In the genomic region with DNA sequence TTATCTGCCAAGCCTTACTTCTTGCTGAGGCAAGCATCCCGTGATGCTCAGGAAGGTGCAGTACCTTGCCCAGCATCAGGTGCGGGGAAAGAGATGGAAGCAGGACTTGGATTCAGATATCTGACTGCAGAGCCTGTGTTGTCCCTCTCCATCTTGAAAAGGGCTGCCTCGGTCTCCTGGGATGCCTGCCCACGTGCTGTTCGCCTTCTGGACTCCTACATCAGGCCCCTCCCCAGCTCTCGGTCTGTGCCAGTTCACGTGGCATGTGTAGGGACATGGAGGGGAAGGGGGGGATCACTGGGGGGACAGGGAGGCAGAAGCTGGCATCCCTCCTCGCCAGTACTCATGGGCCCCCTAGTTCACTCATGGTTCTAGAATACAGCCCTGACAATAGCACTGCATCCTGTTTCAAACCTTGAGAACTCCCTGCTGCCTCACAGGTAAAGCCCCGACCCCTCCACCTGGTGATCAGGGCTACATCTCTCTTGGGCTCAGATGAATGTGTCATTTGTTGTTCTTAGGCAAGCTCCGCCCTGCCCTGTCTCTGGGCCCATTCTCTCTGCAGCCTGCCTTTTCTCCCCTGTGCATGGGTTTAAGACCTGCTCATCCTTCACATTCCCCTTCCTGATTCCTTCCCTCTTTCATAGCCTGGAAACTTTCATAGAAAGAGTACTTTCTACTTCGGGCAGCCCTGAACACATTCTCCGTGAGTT, we compare ENCODE assay signal across 2 cellular contexts.
TF ChIP-seq lines count a peak whose summit lies in the region.

No MANE protein-coding gene starts in this region.

TF ChIP-seq in IMR-90, 13 proteins besides CTCF, POLR2A, EP300 and RAD21:
- TF ChIP-seq NFE2L2 (IDR thresholded peaks at IDR 0.05; ENCODE audit: low read depth, low read length), result no peak
TF ChIP-seq in IMR-90: peak in this region for 0.

TF ChIP-seq in HepG2, 621 proteins besides CTCF, POLR2A, EP300 and RAD21:
- TF ChIP-seq, protein P1, sequence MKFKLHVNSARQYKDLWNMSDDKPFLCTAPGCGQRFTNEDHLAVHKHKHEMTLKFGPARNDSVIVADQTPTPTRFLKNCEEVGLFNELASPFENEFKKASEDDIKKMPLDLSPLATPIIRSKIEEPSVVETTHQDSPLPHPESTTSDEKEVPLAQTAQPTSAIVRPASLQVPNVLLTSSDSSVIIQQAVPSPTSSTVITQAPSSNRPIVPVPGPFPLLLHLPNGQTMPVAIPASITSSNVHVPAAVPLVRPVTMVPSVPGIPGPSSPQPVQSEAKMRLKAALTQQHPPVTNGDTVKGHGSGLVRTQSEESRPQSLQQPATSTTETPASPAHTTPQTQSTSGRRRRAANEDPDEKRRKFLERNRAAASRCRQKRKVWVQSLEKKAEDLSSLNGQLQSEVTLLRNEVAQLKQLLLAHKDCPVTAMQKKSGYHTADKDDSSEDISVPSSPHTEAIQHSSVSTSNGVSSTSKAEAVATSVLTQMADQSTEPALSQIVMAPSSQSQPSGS (CRISPR knock-in tag; IDR thresholded peaks at IDR 0.05), result no peak
- TF ChIP-seq ZNF883 (CRISPR knock-in tag; IDR thresholded peaks at IDR 0.05; ENCODE audit: not compliant biosample characterization) (no peak), MTF2 (CRISPR knock-in tag; IDR thresholded peaks at IDR 0.05; ENCODE audit: borderline replicate concordance) (no peak), GTF2F1 (IDR thresholded peaks at IDR 0.05; ENCODE audit: low read length) (no peak), RARG (CRISPR knock-in tag; IDR thresholded peaks at IDR 0.05; ENCODE audit: low read depth) (no peak), HNRNPK (IDR thresholded peaks at IDR 0.05; ENCODE audit: low read depth, low read length, poor library complexity, severe bottlenecking) (no peak)
- TF ChIP-seq, protein P2, sequence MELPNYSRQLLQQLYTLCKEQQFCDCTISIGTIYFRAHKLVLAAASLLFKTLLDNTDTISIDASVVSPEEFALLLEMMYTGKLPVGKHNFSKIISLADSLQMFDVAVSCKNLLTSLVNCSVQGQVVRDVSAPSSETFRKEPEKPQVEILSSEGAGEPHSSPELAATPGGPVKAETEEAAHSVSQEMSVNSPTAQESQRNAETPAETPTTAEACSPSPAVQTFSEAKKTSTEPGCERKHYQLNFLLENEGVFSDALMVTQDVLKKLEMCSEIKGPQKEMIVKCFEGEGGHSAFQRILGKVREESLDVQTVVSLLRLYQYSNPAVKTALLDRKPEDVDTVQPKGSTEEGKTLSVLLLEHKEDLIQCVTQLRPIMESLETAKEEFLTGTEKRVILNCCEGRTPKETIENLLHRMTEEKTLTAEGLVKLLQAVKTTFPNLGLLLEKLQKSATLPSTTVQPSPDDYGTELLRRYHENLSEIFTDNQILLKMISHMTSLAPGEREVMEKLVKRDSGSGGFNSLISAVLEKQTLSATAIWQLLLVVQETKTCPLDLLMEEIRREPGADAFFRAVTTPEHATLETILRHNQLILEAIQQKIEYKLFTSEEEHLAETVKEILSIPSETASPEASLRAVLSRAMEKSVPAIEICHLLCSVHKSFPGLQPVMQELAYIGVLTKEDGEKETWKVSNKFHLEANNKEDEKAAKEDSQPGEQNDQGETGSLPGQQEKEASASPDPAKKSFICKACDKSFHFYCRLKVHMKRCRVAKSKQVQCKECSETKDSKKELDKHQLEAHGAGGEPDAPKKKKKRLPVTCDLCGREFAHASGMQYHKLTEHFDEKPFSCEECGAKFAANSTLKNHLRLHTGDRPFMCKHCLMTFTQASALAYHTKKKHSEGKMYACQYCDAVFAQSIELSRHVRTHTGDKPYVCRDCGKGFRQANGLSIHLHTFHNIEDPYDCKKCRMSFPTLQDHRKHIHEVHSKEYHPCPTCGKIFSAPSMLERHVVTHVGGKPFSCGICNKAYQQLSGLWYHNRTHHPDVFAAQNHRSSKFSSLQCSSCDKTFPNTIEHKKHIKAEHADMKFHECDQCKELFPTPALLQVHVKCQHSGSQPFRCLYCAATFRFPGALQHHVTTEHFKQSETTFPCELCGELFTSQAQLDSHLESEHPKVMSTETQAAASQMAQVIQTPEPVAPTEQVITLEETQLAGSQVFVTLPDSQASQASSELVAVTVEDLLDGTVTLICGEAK (IDR thresholded peaks at IDR 0.05), result no peak
- TF ChIP-seq, protein P2 (CRISPR knock-in tag; IDR thresholded peaks at IDR 0.05), result no peak
